Comparison of ENCODE assay signal across 19 cellular contexts in the genomic region with DNA sequence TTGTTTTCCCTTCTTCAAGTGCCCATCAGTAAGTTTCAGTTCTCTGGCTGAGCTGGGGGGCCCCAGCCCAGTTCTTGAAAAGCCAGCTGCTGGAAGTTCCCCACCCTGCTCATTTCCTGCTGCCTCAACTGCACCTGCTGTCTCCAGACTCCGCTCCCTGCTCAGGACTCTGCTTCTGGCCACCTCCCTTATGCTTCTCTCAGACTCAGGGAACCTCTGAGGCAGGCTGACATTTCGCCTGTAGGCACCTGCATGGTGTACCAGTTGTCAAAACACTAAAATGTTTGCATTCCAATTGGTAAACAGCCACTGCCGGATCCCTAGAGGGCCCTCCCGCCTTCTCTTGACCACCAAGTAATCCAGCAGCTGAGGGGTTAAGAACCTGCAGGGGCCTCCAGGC.
"Had no signal": no experiment of that assay in that cellular context is flagged by ENCODE, and none has a peak within 500 bp of the region (broad histone marks: within the 10 kb centered on the region; RNA-seq: fewer than 3 reads in every experiment).

No MANE protein-coding gene starts in this region.

- H3K9ac ChIP-seq: parathyroid adenoma had no signal

- H3K36me3 ChIP-seq: gastrocnemius medialis, neutrophil had no signal

- H3K27me3 ChIP-seq: gastrocnemius medialis had no signal

- H3K9me3 ChIP-seq: gastrocnemius medialis, mucosa of descending colon, neutrophil had no signal

- H2AFZ ChIP-seq: parathyroid adenoma had no signal

- H3K79me2 ChIP-seq: parathyroid adenoma had no signal

- FAIRE-seq: astrocyte had no signal

- H3K27ac ChIP-seq: gastrocnemius medialis, neutrophil, parathyroid adenoma had no signal

- ATAC-seq: effector memory CD8-positive, alpha-beta T cell; gastrocnemius medialis; left lobe of liver; mucosa of descending colon; naive thymus-derived CD4-positive, alpha-beta T cell; stimulated activated effector memory CD8-positive, alpha-beta T cell treated with anti-CD3 and anti-CD28 coated beads, Interleukin-12 subunit alpha, Interleukin-12 subunit beta, amount 100 ng/mL, for 72 hours had no signal

- H3K4me1 ChIP-seq: gastrocnemius medialis, parathyroid adenoma had no signal

- H3K4me3 ChIP-seq: gastrocnemius medialis, mucosa of descending colon had no signal

- DNase-seq: activated CD4-positive, alpha-beta T cell treated with anti-CD3 and anti-CD28 coated beads, Interleukin-2, amount 10 ng/mL, durations not matched to agents 24 days and 14 days; activated CD4-positive, CD25-positive, alpha-beta regulatory T cell; activated naive CD4-positive, alpha-beta T cell treated with anti-CD3 and anti-CD28 coated beads for 36 hours; dermis blood vessel endothelial cell; effector memory CD8-positive, alpha-beta T cell; gastrocnemius medialis; islet precursor cell; mammary epithelial cell; mucosa of descending colon; naive thymus-derived CD4-positive, alpha-beta T cell; retina; stimulated activated CD4-positive, alpha-beta T cell treated with anti-CD3 and anti-CD28 coated beads, Interleukin-12 subunit alpha, Interleukin-12 subunit beta, amount 100 ng/mL, for 4 hours; stimulated activated CD4-positive, alpha-beta T cell treated with anti-CD3 and anti-CD28 coated beads, Interleukin-2, amount 100 ng/mL, for 24 hours; T-helper 2 cell had no signal
